Comparison of ENCODE assay signal across 23 cellular contexts in the genomic region with DNA sequence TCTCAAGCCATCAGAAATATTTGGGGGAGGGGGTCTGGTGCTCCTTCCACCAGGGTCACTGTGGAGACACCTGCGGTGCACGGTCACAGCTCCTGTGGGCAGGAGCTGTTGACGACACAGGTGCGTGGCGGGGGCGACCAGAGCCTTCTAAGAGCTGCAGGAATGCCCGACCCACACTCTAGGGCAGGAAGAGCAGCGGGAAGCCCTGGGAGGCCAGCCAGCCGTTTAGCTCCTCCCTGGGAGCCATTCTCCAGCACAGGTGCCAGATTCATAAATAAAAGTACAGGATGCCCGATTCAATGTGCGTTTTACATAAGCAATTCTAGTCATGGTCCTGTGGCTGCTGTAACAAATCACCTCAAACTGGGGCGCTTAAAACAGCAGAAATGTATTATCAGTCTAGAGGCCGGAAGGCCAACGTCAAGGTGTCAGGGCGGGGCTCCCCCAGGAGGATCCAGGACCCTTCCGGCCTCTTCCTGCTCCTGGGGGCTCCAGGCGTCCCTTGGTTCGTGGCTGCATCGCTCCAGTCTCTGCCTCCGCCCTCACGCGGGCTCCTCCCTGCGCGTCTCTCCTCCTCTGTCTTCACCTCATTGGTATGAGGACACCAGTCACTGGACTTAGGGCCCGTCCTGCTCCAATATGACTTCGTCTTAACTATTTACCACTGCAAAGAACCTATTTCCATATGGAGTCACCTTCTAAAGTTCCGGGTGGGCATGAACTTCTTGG.
DNase-seq lines count a peak whose midpoint lies in the region; ATAC-seq and TF ChIP-seq lines count a peak whose summit lies in the region.
"Had no signal": no experiment of that assay in that cellular context is flagged by ENCODE, and none has a peak within 500 bp of the region (broad histone marks: within the 10 kb centered on the region; RNA-seq: fewer than 3 reads in every experiment).

No MANE protein-coding gene starts in this region.

- H3K4me3 ChIP-seq in HUES6 (ENCODE audit: low read depth, low read length) (peak overlapping the region; percentile 30; the same call in 1 of the 2 replicates), endodermal cell (ENCODE audit: low read length) (no peak overlapping the region), right cardiac atrium (ENCODE audit: low read length) (no peak overlapping the region)
- H3K4me3 ChIP-seq: tibial nerve had no signal

- peaks cover 4% of the 10 kb centered on the region; the same call in 1 of the 2 replicates for H3K36me3 ChIP-seq in HUES6 (ENCODE audit: control insufficient read depth, insufficient read depth, low read length)
- no peaks in the 10 kb centered on the region for H3K36me3 ChIP-seq in endodermal cell (ENCODE audit: control insufficient read depth, insufficient read depth, low read length)
- H3K36me3 ChIP-seq: tibial nerve had no signal

- ATAC-seq in sciatic nerve (peak; percentile 65), right cardiac atrium (no peak), T-helper 17 cell (no peak), GM18502 (IDR thresholded peaks at IDR 0.05; ENCODE audit: poor library complexity, unreplicated experiment) (no peak)
- ATAC-seq: effector memory CD8-positive, alpha-beta T cell; HepG2; stimulated activated naive CD8-positive, alpha-beta T cell treated with anti-CD3 and anti-CD28 coated beads, Interleukin-15, amount 100 ng/mL, for 72 hours had no signal

- H3K27ac ChIP-seq in HUES6 (ENCODE audit: low read depth, low read length), result no peak overlapping the region; the same call in 1 of the 2 replicates
- no peak overlapping the region for H3K27ac ChIP-seq in endodermal cell (ENCODE audit: low read depth, low read length)
- H3K27ac ChIP-seq in right cardiac atrium (ENCODE audit: low read length), result no peak overlapping the region
- H3K27ac ChIP-seq: tibial nerve had no signal

- peaks cover 43% of the 10 kb centered on the region for H3K4me1 ChIP-seq in HUES6 (ENCODE audit: control insufficient read depth, insufficient read depth, low read length)
- H3K4me1 ChIP-seq in endodermal cell (ENCODE audit: control insufficient read depth, insufficient read depth, low read length), result peaks cover 8% of the 10 kb centered on the region
- H3K4me1 ChIP-seq in right cardiac atrium (ENCODE audit: control insufficient read depth, insufficient read depth, low read length), result no peaks in the 10 kb centered on the region

- 41 to 43% methylated on average over 24 to 27 of the region's 27 CpGs for WGBS in endodermal cell (ENCODE audit: insufficient coverage in 1 of 2, insufficient read length in 1 of 2), 2 experiments
- WGBS in right cardiac atrium, result 55% methylated on average over 27 of the region's 27 CpGs

- H3K4me1 Mint-ChIP-seq in endodermal cell (peaks cover 40% of the 10 kb centered on the region), T-helper 17 cell (no peaks in the 10 kb centered on the region)
- H3K4me1 Mint-ChIP-seq: activated naive CD8-positive, alpha-beta T cell treated with anti-CD3 and anti-CD28 coated beads, Interleukin-2, amount 10 ng/mL, durations not matched to agents 7 days and 5 days; CD8-positive, alpha-beta memory T cell; stimulated activated naive CD8-positive, alpha-beta T cell treated with anti-CD3 and anti-CD28 coated beads, Interleukin-15, amount 100 ng/mL, for 72 hours had no signal

- H3K9me3 ChIP-seq in HUES6 (ENCODE audit: control insufficient read depth, insufficient read depth, low read depth, low read length), result peaks cover 18% of the 10 kb centered on the region
- H3K9me3 ChIP-seq in endodermal cell (ENCODE audit: control insufficient read depth, low read length), result no peaks in the 10 kb centered on the region
- no peaks in the 10 kb centered on the region for H3K9me3 ChIP-seq in right cardiac atrium (ENCODE audit: control insufficient read depth, low read length)
- no peaks in the 10 kb centered on the region for H3K9me3 ChIP-seq in T-helper 17 cell (ENCODE audit: control insufficient read depth, low read length, poor library complexity, severe bottlenecking)
- H3K9me3 ChIP-seq: tibial nerve had no signal

- peaks cover 9% of the 10 kb centered on the region for H3K9me3 Mint-ChIP-seq in endodermal cell
- H3K9me3 Mint-ChIP-seq: activated naive CD8-positive, alpha-beta T cell treated with anti-CD3 and anti-CD28 coated beads, Interleukin-2, amount 10 ng/mL, durations not matched to agents 7 days and 5 days; CD8-positive, alpha-beta memory T cell; effector memory CD8-positive, alpha-beta T cell; stimulated activated naive CD8-positive, alpha-beta T cell treated with anti-CD3 and anti-CD28 coated beads, Interleukin-15, amount 100 ng/mL, for 72 hours had no signal

- no peak for TF ChIP-seq CTCF in endodermal cell (conservative IDR thresholded peaks at IDR 0.05)

- H3K27ac Mint-ChIP-seq in endodermal cell (no peak overlapping the region), T-helper 17 cell (no peak overlapping the region)
- H3K27ac Mint-ChIP-seq: activated naive CD8-positive, alpha-beta T cell treated with anti-CD3 and anti-CD28 coated beads, Interleukin-2, amount 10 ng/mL, durations not matched to agents 7 days and 5 days; CD8-positive, alpha-beta memory T cell; effector memory CD8-positive, alpha-beta T cell; stimulated activated naive CD8-positive, alpha-beta T cell treated with anti-CD3 and anti-CD28 coated beads, Interleukin-15, amount 100 ng/mL, for 72 hours had no signal

- H3K36me3 Mint-ChIP-seq in endodermal cell (ENCODE audit: low read depth) (peaks cover 3% of the 10 kb centered on the region), T-helper 17 cell (ENCODE audit: low read depth) (peaks cover 2% of the 10 kb centered on the region)
- H3K36me3 Mint-ChIP-seq: activated naive CD8-positive, alpha-beta T cell treated with anti-CD3 and anti-CD28 coated beads, Interleukin-2, amount 10 ng/mL, durations not matched to agents 7 days and 5 days; CD8-positive, alpha-beta memory T cell had no signal

- H3K4me3 Mint-ChIP-seq in endodermal cell, result peak overlapping the region; percentile 31
- H3K4me3 Mint-ChIP-seq in T-helper 17 cell, result no peak overlapping the region
- H3K4me3 Mint-ChIP-seq: activated naive CD8-positive, alpha-beta T cell treated with anti-CD3 and anti-CD28 coated beads, Interleukin-2, amount 10 ng/mL, durations not matched to agents 7 days and 5 days; CD8-positive, alpha-beta memory T cell; effector memory CD8-positive, alpha-beta T cell; stimulated activated naive CD8-positive, alpha-beta T cell treated with anti-CD3 and anti-CD28 coated beads, Interleukin-15, amount 100 ng/mL, for 72 hours had no signal

- DNase-seq in endodermal cell (peak; percentile 88), kidney tubule cell (ENCODE audit: low spot score) (peak; percentile 22), sciatic nerve (ENCODE audit: low spot score) (no peak), right cardiac atrium (no peak), T-helper 17 cell (no peak)
- no peak for DNase-seq in activated CD4-positive, alpha-beta T cell treated with anti-CD3 and anti-CD28 coated beads, Interleukin-2, amount 50 U/mL, for 48 hours
- DNase-seq: activated effector memory CD4-positive, alpha-beta T cell treated with Interleukin-2 at 50 U/mL for 16 hours; activated naive CD8-positive, alpha-beta T cell treated with anti-CD3 and anti-CD28 coated beads, Interleukin-2, amount 10 ng/mL, durations not matched to agents 7 days and 5 days; CD8-positive, alpha-beta memory T cell; effector memory CD8-positive, alpha-beta T cell; GF-D8; NCI-H1092; NCI-H2029 treated with DMSO at 0.1 percent for 48 hours; NCI-H345; NCI-H774; OCI-M1; SHP77; stimulated activated naive CD8-positive, alpha-beta T cell treated with anti-CD3 and anti-CD28 coated beads, Interleukin-15, amount 100 ng/mL, for 72 hours; T-helper 1 cell had no signal

- H3K27me3 ChIP-seq in HUES6 (ENCODE audit: control insufficient read depth, insufficient read depth, low read length) (peaks cover 37% of the 10 kb centered on the region), endodermal cell (ENCODE audit: control insufficient read depth, insufficient read depth, low read length, poor library complexity, severe bottlenecking) (peaks cover 47% of the 10 kb centered on the region), right cardiac atrium (ENCODE audit: control insufficient read depth, insufficient read depth) (no peaks in the 10 kb centered on the region)

- H3K27me3 Mint-ChIP-seq in endodermal cell (ENCODE audit: insufficient read depth), result peaks cover 54% of the 10 kb centered on the region
- H3K27me3 Mint-ChIP-seq in T-helper 17 cell, result peaks cover 61% of the 10 kb centered on the region

- intact Hi-C loops in sciatic nerve (cut with DNase I), result no loop called here
- intact Hi-C loops in right cardiac atrium (cut with DNase I), result no loop called here

- H3K9ac ChIP-seq in HUES6 (ENCODE audit: low read length) (peak overlapping the region; percentile 24), endodermal cell (ENCODE audit: extremely low read depth, low read length, poor library complexity, severe bottlenecking) (no peak overlapping the region)

Comparison
In these comparisons a context has a peak if more than half of its experiments do, and no peak if none do; other contexts are left out.
1. DNase-seq: peak in endodermal cell (single experiment) and kidney tubule cell (single experiment); none in sciatic nerve (single experiment), activated CD4-positive, alpha-beta T cell treated with anti-CD3 and anti-CD28 coated beads, Interleukin-2, amount 50 U/mL, for 48 hours (0 of 2), right cardiac atrium (0 of 3) and T-helper 17 cell (0 of 3).